In the genomic region with DNA sequence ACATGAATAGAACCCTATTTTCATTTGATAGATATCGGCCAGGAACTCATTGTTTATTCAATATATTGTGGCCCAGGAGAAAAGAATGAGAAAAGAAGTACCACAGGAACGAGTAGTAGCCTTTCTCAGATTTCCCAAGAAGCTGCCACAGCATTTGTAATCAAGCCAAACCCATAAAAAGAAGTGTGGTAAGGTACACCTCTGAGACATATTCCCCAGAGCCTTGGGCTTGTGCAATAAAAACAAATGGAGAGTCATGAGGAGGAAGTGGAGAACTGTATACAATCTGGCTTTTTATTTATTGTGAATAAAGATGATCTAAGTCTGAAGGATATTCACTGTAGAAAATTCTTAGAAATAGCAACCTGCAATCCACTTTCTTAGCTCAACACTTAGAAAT, we compare ENCODE assay signal across 1 cellular context.
TF ChIP-seq lines count a peak whose summit lies in the region.

No MANE protein-coding gene starts in this region.

TF ChIP-seq in SK-N-SH, 30 proteins besides CTCF, POLR2A, EP300 and RAD21 (continued from another document):
- TF ChIP-seq, protein P1, sequence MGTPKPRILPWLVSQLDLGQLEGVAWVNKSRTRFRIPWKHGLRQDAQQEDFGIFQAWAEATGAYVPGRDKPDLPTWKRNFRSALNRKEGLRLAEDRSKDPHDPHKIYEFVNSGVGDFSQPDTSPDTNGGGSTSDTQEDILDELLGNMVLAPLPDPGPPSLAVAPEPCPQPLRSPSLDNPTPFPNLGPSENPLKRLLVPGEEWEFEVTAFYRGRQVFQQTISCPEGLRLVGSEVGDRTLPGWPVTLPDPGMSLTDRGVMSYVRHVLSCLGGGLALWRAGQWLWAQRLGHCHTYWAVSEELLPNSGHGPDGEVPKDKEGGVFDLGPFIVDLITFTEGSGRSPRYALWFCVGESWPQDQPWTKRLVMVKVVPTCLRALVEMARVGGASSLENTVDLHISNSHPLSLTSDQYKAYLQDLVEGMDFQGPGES (IDR thresholded peaks at IDR 0.05; ENCODE audit: low read depth, low read length): no peak
